23 cellular contexts compared by ENCODE assay signal in genomic region chr10:26222563-26222962, GRCh38. TPM values are rescaled to one million over a fixed set of nuclear protein-coding genes. Genes with fewer than 3 reads are reported as not detected.
"Had no signal": no experiment of that assay in that cellular context is flagged by ENCODE, and none has a peak within 500 bp of the region (broad histone marks: within the 10 kb centered on the region; RNA-seq: fewer than 3 reads in every experiment).

No MANE protein-coding gene starts in this region.

- H3K9me3 ChIP-seq: colonic mucosa, left ventricle myocardium inferior, transverse colon had no signal

- H3K36me3 ChIP-seq: colonic mucosa, left ventricle myocardium inferior, transverse colon had no signal

- H3K4me3 ChIP-seq: colonic mucosa, hepatocyte, left ventricle myocardium inferior, transverse colon had no signal

- H3K27ac ChIP-seq: colonic mucosa, hepatocyte, left ventricle myocardium inferior, transverse colon had no signal

- H3K4me1 ChIP-seq: colonic mucosa had no signal

- DNase-seq: activated CD4-positive, alpha-beta memory T cell treated with anti-CD3 and anti-CD28 coated beads, Interleukin-2, amount 10 ng/mL, durations not matched to agents 7 days and 5 days; activated CD4-positive, alpha-beta T cell treated with anti-CD3 and anti-CD28 coated beads, Interleukin-2, amount 10 ng/mL, durations not matched to agents 24 days and 14 days; activated effector memory CD4-positive, alpha-beta T cell treated with Interleukin-2 at 50 U/mL for 16 hours; activated naive CD4-positive, alpha-beta T cell treated with anti-CD3 and anti-CD28 coated beads for 36 hours; activated naive CD8-positive, alpha-beta T cell treated with anti-CD3 and anti-CD28 coated beads, Interleukin-2, amount 10 ng/mL, durations not matched to agents 7 days and 5 days; activated T-cell treated with anti-CD3 and anti-CD28 coated beads, Interleukin-2, amount 50 U/mL, for 72 hours; amniotic stem cell; colonic mucosa; glutamatergic neuron; left ventricle myocardium inferior; mammary epithelial cell; midbrain; natural killer cell; retina; stimulated activated CD4-positive, alpha-beta T cell treated with anti-CD3 and anti-CD28 coated beads, Interleukin-2, amount 100 ng/mL, for 48 hours; stimulated activated CD8-positive, alpha-beta memory T cell treated with anti-CD3 and anti-CD28 coated beads, Interleukin-4, amount 100 ng/mL, for 48 hours; stimulated activated naive B cell treated with anti-CD40 and anti-IgM and Interleukin-4, amounts not matched to agents 10 μg/mL and 1 μg/mL and 100 μg/mL, for 72 hours; T-helper 9 cell; transverse colon had no signal

RNA-seq across cellular contexts. Expression of gene GAD2, which starts 6.0 kb away (rescaled TPM):
- total RNA-seq: activated CD4-positive, alpha-beta memory T cell treated with anti-CD3 and anti-CD28 coated beads, Interleukin-2, amount 10 ng/mL, durations not matched to agents 7 days and 5 days; activated CD4-positive, alpha-beta T cell treated with anti-CD3 and anti-CD28 coated beads, Interleukin-2, amount 10 ng/mL, durations not matched to agents 24 days and 14 days; activated naive CD4-positive, alpha-beta T cell treated with anti-CD3 and anti-CD28 coated beads for 36 hours; activated naive CD8-positive, alpha-beta T cell treated with anti-CD3 and anti-CD28 coated beads, Interleukin-2, amount 10 ng/mL, durations not matched to agents 7 days and 5 days; activated T-cell treated with anti-CD3 and anti-CD28 coated beads, Interleukin-2, amount 50 U/mL, for 72 hours; bronchial epithelial cell; colonic mucosa; epithelial cell of proximal tubule; left ventricle myocardium inferior; mammary epithelial cell; natural killer cell; osteocyte; transverse colon had no signal
- polyA plus RNA-seq: mammary epithelial cell had no signal
